In the genomic region with DNA sequence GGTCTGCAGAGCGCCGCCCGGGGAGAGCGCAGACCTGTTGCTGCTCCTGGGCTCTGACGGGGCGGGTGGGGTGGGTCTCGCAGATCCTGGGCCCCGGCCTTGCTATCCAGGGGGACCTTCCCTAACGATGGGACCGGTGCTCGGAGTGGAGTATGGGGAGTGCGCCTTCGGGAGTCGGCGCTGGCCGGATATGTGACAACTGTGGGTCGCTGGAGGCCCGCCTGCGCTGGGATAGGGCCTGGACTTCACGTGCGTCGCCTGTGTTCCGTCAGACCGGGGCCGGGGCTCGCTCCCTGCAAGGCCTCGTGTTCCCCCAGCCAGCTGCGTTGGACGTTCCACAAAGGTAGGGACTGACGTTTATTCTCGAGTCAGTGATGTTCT, we compare ENCODE assay signal across 8 cellular contexts. TPM values are rescaled to one million over a fixed set of nuclear protein-coding genes. Genes with fewer than 3 reads are reported as not detected.
DNase-seq lines count a peak whose midpoint lies in the region; ATAC-seq and TF ChIP-seq lines count a peak whose summit lies in the region.

No MANE protein-coding gene starts in this region.

- peak overlapping the region; percentile 91 for H3K4me3 ChIP-seq in OCI-LY1 (ENCODE audit: low read depth, low read length, poor library complexity, severe bottlenecking)
- H3K4me3 ChIP-seq in breast epithelium: peak overlapping the region; percentile 64 to 82 (median 67)

- intact Hi-C loops in breast epithelium (cut with DNase I; ENCODE audit: low total_unique reads): no loop called here

- H3F3A ChIP-seq in OCI-LY1 (ENCODE audit: insufficient read depth, low read length): no peaks in the 10 kb centered on the region

- H3K4me1 ChIP-seq in OCI-LY1 (ENCODE audit: insufficient read depth, low read length, severe bottlenecking): peaks cover 49% of the 10 kb centered on the region
- peaks cover 0 to 3% of the 10 kb centered on the region in 2 donors for H3K4me1 ChIP-seq in breast epithelium

- TF ChIP-seq POLR2A in breast epithelium (IDR thresholded peaks at IDR 0.05): no peak

- no peaks in the 10 kb centered on the region for H3K27me3 ChIP-seq in OCI-LY1 (ENCODE audit: insufficient read depth, low read length)
- H3K27me3 ChIP-seq in breast epithelium: peaks cover 0 to 30% of the 10 kb centered on the region in 2 donors

- H3K9me3 ChIP-seq in OCI-LY1 (ENCODE audit: low read length): no peaks in the 10 kb centered on the region
- no peaks in the 10 kb centered on the region for H3K9me3 ChIP-seq in breast epithelium

- peaks cover 41% of the 10 kb centered on the region for H3K79me2 ChIP-seq in OCI-LY1 (ENCODE audit: insufficient read depth, low read length)

- H2AFZ ChIP-seq in OCI-LY1 (ENCODE audit: low read length): no peak overlapping the region

- TF ChIP-seq CTCF in OCI-LY1 (IDR thresholded peaks at IDR 0.05; ENCODE audit: low read length): no peak
- TF ChIP-seq CTCF in breast epithelium (IDR thresholded peaks at IDR 0.05): no peak

- H3K9ac ChIP-seq in OCI-LY1 (ENCODE audit: low read length): peak overlapping the region; percentile 85

- H3K27ac ChIP-seq in OCI-LY1 (ENCODE audit: low read depth, low read length, poor library complexity, severe bottlenecking) (peak overlapping the region; percentile 67), breast epithelium (peak overlapping the region; percentile 66 to 90)

- peak overlapping the region; percentile 94 for H3K4me2 ChIP-seq in OCI-LY1 (ENCODE audit: low read length)

- no peak for ATAC-seq in GM21526 (IDR thresholded peaks at IDR 0.05; ENCODE audit: low FRiP score, unreplicated experiment)

- H3K9me2 ChIP-seq in OCI-LY1 (ENCODE audit: low read depth, low read length): no peaks in the 10 kb centered on the region

- H3K36me3 ChIP-seq in OCI-LY1 (ENCODE audit: insufficient read depth, low read length) (peaks cover 19% of the 10 kb centered on the region; the same call in 1 of the 2 replicates), breast epithelium (no peaks in the 10 kb centered on the region)

- H4K20me1 ChIP-seq in OCI-LY1 (ENCODE audit: insufficient read depth, low read length): no peaks in the 10 kb centered on the region

- peak; percentile 39 for DNase-seq in activated CD4-positive, alpha-beta T cell treated with anti-CD3 and anti-CD28 coated beads for 48 hours
- DNase-seq in activated CD4-positive, alpha-beta T cell treated with anti-CD3 and anti-CD28 coated beads, Interleukin-2, amount 50 U/mL, for 4 hours: no peak
- DNase-seq in breast epithelium (ENCODE audit: low spot score in 2 of 2): peak in 1 of 2 donors; percentile 27
- DNase-seq in kidney tubule cell (ENCODE audit: low spot score): peak; percentile 45
- DNase-seq in stimulated activated CD4-positive, alpha-beta T cell treated with anti-CD3 and anti-CD28 coated beads, Interleukin-4, amount 100 ng/mL, for 24 hours: peak; percentile 17
- DNase-seq in NCI-H1694 (lab: John Stamatoyannopoulos, UW): no peak

RNA-seq across cellular contexts. Expression of gene TBL1X, which starts 1.2 kb away (rescaled TPM):
- 10 to 100 TPM; 18.6 to 24.6 (median 20.0) TPM for total RNA-seq in breast epithelium

Comparison
In these comparisons a context has a peak if more than half of its experiments do, and no peak if none do; other contexts are left out.
1. DNase-seq: peak in activated CD4-positive, alpha-beta T cell treated with anti-CD3 and anti-CD28 coated beads for 48 hours (single experiment), kidney tubule cell (single experiment) and stimulated activated CD4-positive, alpha-beta T cell treated with anti-CD3 and anti-CD28 coated beads, Interleukin-4, amount 100 ng/mL, for 24 hours (single experiment); none in activated CD4-positive, alpha-beta T cell treated with anti-CD3 and anti-CD28 coated beads, Interleukin-2, amount 50 U/mL, for 4 hours (0 of 2) and NCI-H1694 (single experiment).